Comparison of ENCODE assay signal across 13 cellular contexts in the genomic region with DNA sequence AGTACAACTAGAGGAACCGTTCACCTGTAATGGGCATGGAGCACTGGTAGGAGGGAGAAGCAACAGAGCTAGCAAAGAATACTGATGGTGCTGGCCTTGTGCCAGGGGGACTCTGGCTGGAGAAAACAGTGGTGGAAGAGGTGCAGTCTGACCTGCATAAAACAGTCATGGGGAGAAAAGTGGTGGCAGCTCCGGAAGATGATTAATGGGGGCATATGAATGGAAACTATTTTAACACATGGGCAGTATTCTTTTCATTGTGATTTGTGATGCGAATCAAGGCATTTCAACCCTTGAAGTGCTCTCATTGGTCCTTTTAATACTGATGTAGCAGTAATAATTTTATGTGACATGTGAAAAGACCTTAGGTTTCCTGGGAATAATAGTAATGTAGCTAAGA.
A peak's percentile ranks its signal among the peaks of the same experiment; 100 is the strongest.
DNase-seq lines count a peak whose midpoint lies in the region; ATAC-seq and TF ChIP-seq lines count a peak whose summit lies in the region.
"Had no signal": no experiment of that assay in that cellular context is flagged by ENCODE, and none has a peak within 500 bp of the region (broad histone marks: within the 10 kb centered on the region; RNA-seq: fewer than 3 reads in every experiment).

No MANE protein-coding gene starts in this region.

- DNase-seq in D341Med (ENCODE audit: low spot score) (peak; percentile 27), LHCN-M2 (ENCODE audit: low read depth) (peak; percentile 19), adrenal gland (peak in 4 of 7 donors; percentile 10 to 51 (median 12)), medulla oblongata (ENCODE audit: extremely low spot score) (peak; percentile 11), stomach (no peak)
- no peak for DNase-seq in natural killer cell treated with Interleukin-12 subunit alpha and Interleukin-12 subunit beta and Interleukin-15 and Interleukin-18, amount 100 ng/mL, for 72 hours (ENCODE audit: low spot score)
- no peak for DNase-seq in activated T-cell treated with anti-CD3 and anti-CD28 coated beads, Interleukin-2, amount 50 U/mL, for 72 hours
- DNase-seq: aorta, Caco-2, NCI-H1436 treated with DMSO at 0.1 percent for 48 hours, small intestine had no signal

- TF ChIP-seq CTCF in adrenal gland (IDR thresholded peaks at IDR 0.05), result no peak
- TF ChIP-seq CTCF in stomach (IDR thresholded peaks at IDR 0.05), result no peak

- no peak overlapping the region for H3K4me3 ChIP-seq in adrenal gland
- no peak overlapping the region for H3K4me3 ChIP-seq in stomach

- H3K27me3 ChIP-seq in adrenal gland (no peaks in the 10 kb centered on the region), stomach (no peaks in the 10 kb centered on the region)

- H3K36me3 ChIP-seq in adrenal gland (replicated peaks in 1 of 2), result no peaks in the 10 kb centered on the region
- H3K36me3 ChIP-seq in stomach, result no peaks in the 10 kb centered on the region

- peaks cover 0 to 8% of the 10 kb centered on the region in 2 donors for H3K4me1 Mint-ChIP-seq in natural killer cell treated with Interleukin-12 subunit alpha and Interleukin-12 subunit beta and Interleukin-15 and Interleukin-18, amount 100 ng/mL, for 72 hours (ENCODE audit: low read depth in 2 of 2)
- H3K4me1 Mint-ChIP-seq in activated T-cell treated with anti-CD3 and anti-CD28 coated beads, Interleukin-2, amount 50 U/mL, for 72 hours (ENCODE audit: low read depth), result no peaks in the 10 kb centered on the region
- H3K4me1 Mint-ChIP-seq: memory B cell had no signal

- H3K27ac ChIP-seq in adrenal gland (no peak overlapping the region), stomach (no peak overlapping the region)

- H3K9me3 ChIP-seq in adrenal gland (replicated peaks in 1 of 3) (no peaks in the 10 kb centered on the region), stomach (no peaks in the 10 kb centered on the region)
- H3K9me3 ChIP-seq: Caco-2 had no signal

- intact Hi-C loops in adrenal gland (cut with DNase I) (no loop called here), stomach (cut with DNase I; ENCODE audit: low total_unique reads) (no loop called here)

- H3K36me3 Mint-ChIP-seq in natural killer cell treated with Interleukin-12 subunit alpha and Interleukin-12 subunit beta and Interleukin-15 and Interleukin-18, amount 100 ng/mL, for 72 hours, result no peaks in the 10 kb centered on the region
- no peaks in the 10 kb centered on the region for H3K36me3 Mint-ChIP-seq in activated T-cell treated with anti-CD3 and anti-CD28 coated beads, Interleukin-2, amount 50 U/mL, for 72 hours (ENCODE audit: insufficient read depth in 2 of 2)

- H3K27me3 Mint-ChIP-seq in natural killer cell treated with Interleukin-12 subunit alpha and Interleukin-12 subunit beta and Interleukin-15 and Interleukin-18, amount 100 ng/mL, for 72 hours, result peaks cover 7 to 39% of the 10 kb centered on the region in 2 donors
- H3K27me3 Mint-ChIP-seq in activated T-cell treated with anti-CD3 and anti-CD28 coated beads, Interleukin-2, amount 50 U/mL, for 72 hours (ENCODE audit: low read depth), result no peaks in the 10 kb centered on the region
- H3K27me3 Mint-ChIP-seq: memory B cell had no signal

- H3K27ac Mint-ChIP-seq in natural killer cell treated with Interleukin-12 subunit alpha and Interleukin-12 subunit beta and Interleukin-15 and Interleukin-18, amount 100 ng/mL, for 72 hours, result no peak overlapping the region
- H3K27ac Mint-ChIP-seq in activated T-cell treated with anti-CD3 and anti-CD28 coated beads, Interleukin-2, amount 50 U/mL, for 72 hours, result no peak overlapping the region
- H3K27ac Mint-ChIP-seq: memory B cell had no signal

- TF ChIP-seq POLR2A in adrenal gland (IDR thresholded peaks at IDR 0.05), result no peak
- TF ChIP-seq POLR2A in stomach (IDR thresholded peaks at IDR 0.05), result no peak

- H3K4me3 Mint-ChIP-seq in natural killer cell treated with Interleukin-12 subunit alpha and Interleukin-12 subunit beta and Interleukin-15 and Interleukin-18, amount 100 ng/mL, for 72 hours, result no peak overlapping the region
- H3K4me3 Mint-ChIP-seq in activated T-cell treated with anti-CD3 and anti-CD28 coated beads, Interleukin-2, amount 50 U/mL, for 72 hours, result no peak overlapping the region
- H3K4me3 Mint-ChIP-seq: memory B cell had no signal

- WGBS in adrenal gland, 4 donors, result 56 to 73% (median 73%) methylated on average over 3 of the region's 3 CpGs
- WGBS in stomach, 5 donors, result 65 to 89% (median 81%) methylated on average over 3 of the region's 3 CpGs

- peaks cover 4% of the 10 kb centered on the region for H3K9me3 Mint-ChIP-seq in natural killer cell treated with Interleukin-12 subunit alpha and Interleukin-12 subunit beta and Interleukin-15 and Interleukin-18, amount 100 ng/mL, for 72 hours
- H3K9me3 Mint-ChIP-seq in activated T-cell treated with anti-CD3 and anti-CD28 coated beads, Interleukin-2, amount 50 U/mL, for 72 hours, result peaks cover 0 to 2% of the 10 kb centered on the region in 2 donors

- H3K4me1 ChIP-seq in adrenal gland (replicated peaks in 1 of 2) (no peaks in the 10 kb centered on the region), stomach (peaks cover 0 to 13% (median 2%) of the 10 kb centered on the region in 4 donors)

- no peak for ATAC-seq in natural killer cell treated with Interleukin-12 subunit alpha and Interleukin-12 subunit beta and Interleukin-15 and Interleukin-18, amount 100 ng/mL, for 72 hours
- no peak for ATAC-seq in GM18519 (IDR thresholded peaks at IDR 0.05; ENCODE audit: low FRiP score, unreplicated experiment)
- no peak for ATAC-seq in activated T-cell treated with anti-CD3 and anti-CD28 coated beads, Interleukin-2, amount 50 U/mL, for 72 hours (replicated peaks in 1 of 2)

- no peak for TF ChIP-seq EP300 in stomach (IDR thresholded peaks at IDR 0.05)

Comparison
In these comparisons a context has a peak if more than half of its experiments do, and no peak if none do; other contexts are left out.
1. DNase-seq: peak in D341Med (single experiment), LHCN-M2 (single experiment), adrenal gland (4 of 7) and medulla oblongata (single experiment); none in natural killer cell treated with Interleukin-12 subunit alpha and Interleukin-12 subunit beta and Interleukin-15 and Interleukin-18, amount 100 ng/mL, for 72 hours (single experiment), stomach (single experiment) and activated T-cell treated with anti-CD3 and anti-CD28 coated beads, Interleukin-2, amount 50 U/mL, for 72 hours (0 of 2).